8 cellular contexts compared by ENCODE assay signal in the genomic region with DNA sequence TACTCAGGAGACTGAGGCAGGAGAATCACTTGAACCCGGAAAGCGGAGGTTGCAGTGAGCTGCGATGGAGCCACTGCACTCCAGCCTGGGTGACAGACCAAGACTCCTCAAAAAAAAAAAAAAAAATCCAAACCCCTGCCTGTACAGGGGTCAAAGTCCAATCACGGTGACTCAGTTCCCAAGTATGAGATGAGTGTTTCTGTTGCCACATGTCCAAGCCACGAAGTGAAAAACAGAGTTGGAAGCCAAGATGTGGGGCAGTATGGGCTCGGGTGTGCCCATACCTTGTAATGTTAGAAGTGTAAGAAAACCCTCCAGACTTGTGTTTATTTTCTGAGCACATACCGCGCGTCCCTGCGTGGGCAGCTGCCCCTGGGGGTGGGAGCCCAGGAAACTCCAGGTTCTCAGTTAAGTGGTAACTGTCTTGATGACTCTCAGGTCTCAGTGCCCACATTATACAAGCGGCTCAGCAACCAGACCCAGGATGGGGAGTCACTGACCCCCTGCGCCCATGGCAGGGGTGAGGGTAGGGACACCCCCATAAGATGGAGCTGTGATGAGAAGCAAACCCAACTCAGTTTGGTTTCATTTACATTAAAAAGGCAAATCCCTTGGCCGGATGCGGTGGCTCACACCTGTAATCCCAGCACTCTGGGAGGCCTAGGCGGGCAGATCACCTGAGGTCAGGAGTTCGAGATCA. TPM values are rescaled to one million over a fixed set of nuclear protein-coding genes. Genes with fewer than 3 reads are reported as not detected.
DNase-seq lines count a peak whose midpoint lies in the region; ATAC-seq and TF ChIP-seq lines count a peak whose summit lies in the region.

No MANE protein-coding gene starts in this region.

- H3K4me1 Mint-ChIP-seq in Calu3 (ENCODE audit: low read depth, unreplicated experiment): peaks cover 16% of the 10 kb centered on the region
- peaks cover 43% of the 10 kb centered on the region for H3K4me1 Mint-ChIP-seq in activated T-helper 1 cell treated with anti-CD3 and anti-CD28 coated beads, Interleukin-12 subunit alpha, Interleukin-12 subunit beta, Interleukin-2, Interleukin-4 antibody, amounts not matched to agents 30 ng/mL and 10 ng/mL and 1 ng/mL, durations not matched to agents 14 hours and 24 hours and 36 hours (ENCODE audit: low read depth)

- H3K4me3 ChIP-seq in Karpas-422 (ENCODE audit: low read length) (no peak overlapping the region), gastroesophageal sphincter (peak overlapping the region in 1 of 2 donors; percentile 75), skeletal muscle satellite cell (ENCODE audit: low read length) (peak overlapping the region; percentile 49)

- H3K4me3 Mint-ChIP-seq in Calu3 (ENCODE audit: low read depth, unreplicated experiment): peak overlapping the region; percentile 46
- peak overlapping the region; percentile 76 for H3K4me3 Mint-ChIP-seq in activated T-helper 1 cell treated with anti-CD3 and anti-CD28 coated beads, Interleukin-12 subunit alpha, Interleukin-12 subunit beta, Interleukin-2, Interleukin-4 antibody, amounts not matched to agents 30 ng/mL and 10 ng/mL and 1 ng/mL, durations not matched to agents 14 hours and 24 hours and 36 hours

- ATAC-seq in gastroesophageal sphincter: peak; percentile 35
- no peak for ATAC-seq in GM19467 (IDR thresholded peaks at IDR 0.05; ENCODE audit: unreplicated experiment)

- no peak for TF ChIP-seq POLR2A in gastroesophageal sphincter (IDR thresholded peaks at IDR 0.05)

- intact Hi-C loops in Calu3 (cut with micrococcal nuclease; ENCODE audit: unreplicated experiment): loop anchor here (5.0 kb wide), 1 partner anchor 80 kb away; no protein-coding TSS in a partner anchor
- intact Hi-C loops in activated T-helper 1 cell treated with anti-CD3 and anti-CD28 coated beads, Interleukin-12 subunit alpha, Interleukin-12 subunit beta, Interleukin-2, Interleukin-4 antibody, amounts not matched to agents 30 ng/mL and 10 ng/mL and 1 ng/mL, durations not matched to agents 14 hours and 24 hours and 36 hours (cut with micrococcal nuclease): loop anchor here (1.0 to 5.0 kb wide), 5 partner anchors 7 to 138 kb away; partner anchors contain the start of genes ABCA7, ARHGAP45, ATP5F1D and CNN2

- H3K27me3 ChIP-seq in Karpas-422 (ENCODE audit: low read length) (no peaks in the 10 kb centered on the region), gastroesophageal sphincter (no peaks in the 10 kb centered on the region), skeletal muscle satellite cell (ENCODE audit: control insufficient read depth, insufficient read depth, low read length) (no peaks in the 10 kb centered on the region)

- H3K36me3 ChIP-seq in Karpas-422 (ENCODE audit: insufficient read depth, low read length) (no peaks in the 10 kb centered on the region), gastroesophageal sphincter (peaks cover 0 to 22% of the 10 kb centered on the region in 2 donors), skeletal muscle satellite cell (ENCODE audit: insufficient read depth, low read length) (peaks cover 7% of the 10 kb centered on the region)

- H3K9ac ChIP-seq in Karpas-422 (ENCODE audit: low read length) (peak overlapping the region; percentile 71; the same call in 1 of the 2 replicates), skeletal muscle satellite cell (ENCODE audit: low read depth, low read length) (peak overlapping the region; percentile 74)

- H3K9me3 ChIP-seq in Karpas-422 (ENCODE audit: low read length) (no peaks in the 10 kb centered on the region), gastroesophageal sphincter (no peaks in the 10 kb centered on the region), skeletal muscle satellite cell (replicated peaks; ENCODE audit: low read length) (no peaks in the 10 kb centered on the region)

- no peak for TF ChIP-seq EP300 in gastroesophageal sphincter (IDR thresholded peaks at IDR 0.05)

- no TSS peak for BruUV-seq in Calu3 (replicated peaks; lab: Mats Ljungman, UMichigan)

- H3K27me3 Mint-ChIP-seq in Calu3 (ENCODE audit: unreplicated experiment): no peaks in the 10 kb centered on the region
- H3K27me3 Mint-ChIP-seq in activated T-helper 1 cell treated with anti-CD3 and anti-CD28 coated beads, Interleukin-12 subunit alpha, Interleukin-12 subunit beta, Interleukin-2, Interleukin-4 antibody, amounts not matched to agents 30 ng/mL and 10 ng/mL and 1 ng/mL, durations not matched to agents 14 hours and 24 hours and 36 hours (ENCODE audit: insufficient read depth): peaks cover 2% of the 10 kb centered on the region

- no peak for TF ChIP-seq CTCF in Calu3 (IDR thresholded peaks at IDR 0.05; ENCODE audit: unreplicated experiment)
- TF ChIP-seq CTCF in gastroesophageal sphincter (IDR thresholded peaks at IDR 0.05): no peak

- peaks cover 5% of the 10 kb centered on the region; the same call in 1 of the 2 replicates for H4K20me1 ChIP-seq in Karpas-422 (ENCODE audit: insufficient read depth, low read depth, low read length)

- no peaks in the 10 kb centered on the region for H3K9me2 ChIP-seq in Karpas-422 (replicated peaks; ENCODE audit: insufficient read depth, low read length)

- H3K27ac ChIP-seq in Karpas-422 (ENCODE audit: low read length) (no peak overlapping the region), gastroesophageal sphincter (peak overlapping the region; percentile 75 to 98 (median 98))

- H3K4me2 ChIP-seq in Karpas-422 (ENCODE audit: low read depth, low read length, poor library complexity, severe bottlenecking) (no peak overlapping the region), skeletal muscle satellite cell (ENCODE audit: low read length) (peak overlapping the region; percentile 70)

- peaks cover 38% of the 10 kb centered on the region for H3K4me1 ChIP-seq in Karpas-422 (ENCODE audit: low read length)
- peaks cover 0 to 82% (median 52%) of the 10 kb centered on the region in 3 donors for H3K4me1 ChIP-seq in gastroesophageal sphincter
- peaks cover 52% of the 10 kb centered on the region for H3K4me1 ChIP-seq in skeletal muscle satellite cell (ENCODE audit: control insufficient read depth, insufficient read depth, low read length)

- 6 to 51% methylated on average over 2 to 7 of the region's 16 CpGs for WGBS in gastroesophageal sphincter (ENCODE audit: low coverage in 1 of 2), 2 donors

- H3K9me3 Mint-ChIP-seq in Calu3 (ENCODE audit: low read depth, unreplicated experiment): no peaks in the 10 kb centered on the region
- peaks cover 8% of the 10 kb centered on the region for H3K9me3 Mint-ChIP-seq in activated T-helper 1 cell treated with anti-CD3 and anti-CD28 coated beads, Interleukin-12 subunit alpha, Interleukin-12 subunit beta, Interleukin-2, Interleukin-4 antibody, amounts not matched to agents 30 ng/mL and 10 ng/mL and 1 ng/mL, durations not matched to agents 14 hours and 24 hours and 36 hours

- DNase-seq in Calu3 (peak; percentile 83), Karpas-422 (no peak), COLO668 (lab: John Stamatoyannopoulos, UW; ENCODE audit: unreplicated experiment) (no peak), globus pallidus (ENCODE audit: low spot score) (no peak)
- peak; percentile 39 for DNase-seq in activated T-helper 1 cell treated with anti-CD3 and anti-CD28 coated beads, Interleukin-12 subunit alpha, Interleukin-12 subunit beta, Interleukin-2, Interleukin-4 antibody, amounts not matched to agents 30 ng/mL and 10 ng/mL and 1 ng/mL, durations not matched to agents 14 hours and 24 hours and 36 hours (ENCODE audit: low spot score)

- CTCF ChIA-PET in Calu3 (lab: Charles Lee): no interaction called here

- peaks cover 75% of the 10 kb centered on the region for H3K36me3 Mint-ChIP-seq in Calu3 (ENCODE audit: insufficient read depth, unreplicated experiment)
- peaks cover 12% of the 10 kb centered on the region for H3K36me3 Mint-ChIP-seq in activated T-helper 1 cell treated with anti-CD3 and anti-CD28 coated beads, Interleukin-12 subunit alpha, Interleukin-12 subunit beta, Interleukin-2, Interleukin-4 antibody, amounts not matched to agents 30 ng/mL and 10 ng/mL and 1 ng/mL, durations not matched to agents 14 hours and 24 hours and 36 hours (ENCODE audit: low read depth)

- H2AFZ ChIP-seq in Karpas-422 (ENCODE audit: low read length): no peak overlapping the region

- peaks cover 14% of the 10 kb centered on the region for H3K79me2 ChIP-seq in Karpas-422 (ENCODE audit: low read length)

- peak overlapping the region; percentile 44 for H3K27ac Mint-ChIP-seq in Calu3 (ENCODE audit: unreplicated experiment)
- peak overlapping the region; percentile 90 for H3K27ac Mint-ChIP-seq in activated T-helper 1 cell treated with anti-CD3 and anti-CD28 coated beads, Interleukin-12 subunit alpha, Interleukin-12 subunit beta, Interleukin-2, Interleukin-4 antibody, amounts not matched to agents 30 ng/mL and 10 ng/mL and 1 ng/mL, durations not matched to agents 14 hours and 24 hours and 36 hours

RNA-seq across cellular contexts. Expression of gene GPX4, which starts 1.2 kb away (rescaled TPM):
- 246 and 251 TPM in 2 replicates for total RNA-seq in Calu3 (2022)
- 286 and 423 TPM in 2 replicates for total RNA-seq in Karpas-422 (2014; rRNA removed; shearing (Covaris generic); ENCODE audit: low replicate concordance)
- total RNA-seq in activated T-helper 1 cell treated with anti-CD3 and anti-CD28 coated beads, Interleukin-12 subunit alpha, Interleukin-12 subunit beta, Interleukin-2, Interleukin-4 antibody, amounts not matched to agents 30 ng/mL and 10 ng/mL and 1 ng/mL, durations not matched to agents 14 hours and 24 hours and 36 hours: 236 and 241 TPM in 2 replicates
- total RNA-seq in gastroesophageal sphincter: 100 to 1,000 TPM; 311 to 452 (median 349) TPM
- 339 and 487 TPM in 2 replicates for total RNA-seq in skeletal muscle satellite cell (2012; rRNA removed)

RNA-seq across cellular contexts. Expression of gene POLR2E, which starts 7.4 kb away (rescaled TPM):
- total RNA-seq in Calu3 (2022) (141 and 144 TPM in 2 replicates), gastroesophageal sphincter (100 to 1,000 TPM; 117 to 228 (median 150) TPM)
- 117 and 222 TPM in 2 replicates for total RNA-seq in Karpas-422 (2014; rRNA removed; shearing (Covaris generic); ENCODE audit: low replicate concordance)
- 265 and 282 TPM in 2 replicates for total RNA-seq in activated T-helper 1 cell treated with anti-CD3 and anti-CD28 coated beads, Interleukin-12 subunit alpha, Interleukin-12 subunit beta, Interleukin-2, Interleukin-4 antibody, amounts not matched to agents 30 ng/mL and 10 ng/mL and 1 ng/mL, durations not matched to agents 14 hours and 24 hours and 36 hours
- 102 and 112 TPM in 2 replicates for total RNA-seq in skeletal muscle satellite cell (2012; rRNA removed)

RNA-seq across cellular contexts. Expression of gene ARHGAP45, which starts 35.6 kb away (rescaled TPM):
- 10.4 and 12.0 TPM in 2 replicates for total RNA-seq in Calu3 (2022)
- 31.5 and 114 TPM in 2 replicates for total RNA-seq in Karpas-422 (2014; rRNA removed; shearing (Covaris generic); ENCODE audit: low replicate concordance)
- 201 and 202 TPM in 2 replicates for total RNA-seq in activated T-helper 1 cell treated with anti-CD3 and anti-CD28 coated beads, Interleukin-12 subunit alpha, Interleukin-12 subunit beta, Interleukin-2, Interleukin-4 antibody, amounts not matched to agents 30 ng/mL and 10 ng/mL and 1 ng/mL, durations not matched to agents 14 hours and 24 hours and 36 hours
- 10 to 100 TPM in 3 of 4 donors, 1 to 10 TPM in 1; 9.5 to 29.8 (median 14.6) TPM for total RNA-seq in gastroesophageal sphincter
- 0.44 and 0.76 TPM in 2 replicates for total RNA-seq in skeletal muscle satellite cell (2012; rRNA removed)

Comparison
In these comparisons a context has a peak if more than half of its experiments do, and no peak if none do; other contexts are left out.
1. DNase-seq: peak in Calu3 (single experiment) and activated T-helper 1 cell treated with anti-CD3 and anti-CD28 coated beads, Interleukin-12 subunit alpha, Interleukin-12 subunit beta, Interleukin-2, Interleukin-4 antibody, amounts not matched to agents 30 ng/mL and 10 ng/mL and 1 ng/mL, durations not matched to agents 14 hours and 24 hours and 36 hours (single experiment); none in Karpas-422 (single experiment), COLO668 (single experiment) and globus pallidus (single experiment).